2 cellular contexts compared by ENCODE assay signal in the genomic region with DNA sequence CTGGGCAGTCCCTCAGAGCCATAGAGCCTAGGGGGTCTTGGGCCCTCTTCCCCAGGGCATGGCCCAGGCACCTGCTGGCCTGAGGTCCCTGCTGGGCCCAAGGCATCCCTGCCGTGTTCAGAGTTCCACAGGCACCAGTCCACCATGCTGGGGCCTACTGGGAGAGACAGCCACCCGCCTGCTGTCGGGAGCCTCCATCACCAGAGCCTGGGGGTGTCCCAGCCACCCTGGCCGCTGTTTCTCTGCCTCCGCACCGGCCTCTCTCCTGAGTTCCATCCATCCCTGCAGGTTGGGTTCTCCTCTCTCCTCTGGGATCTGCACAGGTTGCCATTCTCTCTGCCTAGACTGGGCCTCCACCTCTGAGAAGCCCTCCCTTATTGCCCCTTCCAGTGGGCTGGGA.
TF ChIP-seq lines count a peak whose summit lies in the region.

No MANE protein-coding gene starts in this region.

TF ChIP-seq in SK-N-SH, 30 proteins besides CTCF, POLR2A, EP300 and RAD21 (continued from another document):
- TF ChIP-seq, protein P1, sequence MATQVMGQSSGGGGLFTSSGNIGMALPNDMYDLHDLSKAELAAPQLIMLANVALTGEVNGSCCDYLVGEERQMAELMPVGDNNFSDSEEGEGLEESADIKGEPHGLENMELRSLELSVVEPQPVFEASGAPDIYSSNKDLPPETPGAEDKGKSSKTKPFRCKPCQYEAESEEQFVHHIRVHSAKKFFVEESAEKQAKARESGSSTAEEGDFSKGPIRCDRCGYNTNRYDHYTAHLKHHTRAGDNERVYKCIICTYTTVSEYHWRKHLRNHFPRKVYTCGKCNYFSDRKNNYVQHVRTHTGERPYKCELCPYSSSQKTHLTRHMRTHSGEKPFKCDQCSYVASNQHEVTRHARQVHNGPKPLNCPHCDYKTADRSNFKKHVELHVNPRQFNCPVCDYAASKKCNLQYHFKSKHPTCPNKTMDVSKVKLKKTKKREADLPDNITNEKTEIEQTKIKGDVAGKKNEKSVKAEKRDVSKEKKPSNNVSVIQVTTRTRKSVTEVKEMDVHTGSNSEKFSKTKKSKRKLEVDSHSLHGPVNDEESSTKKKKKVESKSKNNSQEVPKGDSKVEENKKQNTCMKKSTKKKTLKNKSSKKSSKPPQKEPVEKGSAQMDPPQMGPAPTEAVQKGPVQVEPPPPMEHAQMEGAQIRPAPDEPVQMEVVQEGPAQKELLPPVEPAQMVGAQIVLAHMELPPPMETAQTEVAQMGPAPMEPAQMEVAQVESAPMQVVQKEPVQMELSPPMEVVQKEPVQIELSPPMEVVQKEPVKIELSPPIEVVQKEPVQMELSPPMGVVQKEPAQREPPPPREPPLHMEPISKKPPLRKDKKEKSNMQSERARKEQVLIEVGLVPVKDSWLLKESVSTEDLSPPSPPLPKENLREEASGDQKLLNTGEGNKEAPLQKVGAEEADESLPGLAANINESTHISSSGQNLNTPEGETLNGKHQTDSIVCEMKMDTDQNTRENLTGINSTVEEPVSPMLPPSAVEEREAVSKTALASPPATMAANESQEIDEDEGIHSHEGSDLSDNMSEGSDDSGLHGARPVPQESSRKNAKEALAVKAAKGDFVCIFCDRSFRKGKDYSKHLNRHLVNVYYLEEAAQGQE (IDR thresholded peaks at IDR 0.05; ENCODE audit: low read depth, low read length) = no peak
TF ChIP-seq in SK-N-SH: peak in this region for 0.

TF ChIP-seq in SK-N-SH treated with all-trans-retinoic acid at 6 μM for 48 hours, 23 proteins besides CTCF, POLR2A, EP300 and RAD21 (continued from another document):
- TF ChIP-seq, protein P2, sequence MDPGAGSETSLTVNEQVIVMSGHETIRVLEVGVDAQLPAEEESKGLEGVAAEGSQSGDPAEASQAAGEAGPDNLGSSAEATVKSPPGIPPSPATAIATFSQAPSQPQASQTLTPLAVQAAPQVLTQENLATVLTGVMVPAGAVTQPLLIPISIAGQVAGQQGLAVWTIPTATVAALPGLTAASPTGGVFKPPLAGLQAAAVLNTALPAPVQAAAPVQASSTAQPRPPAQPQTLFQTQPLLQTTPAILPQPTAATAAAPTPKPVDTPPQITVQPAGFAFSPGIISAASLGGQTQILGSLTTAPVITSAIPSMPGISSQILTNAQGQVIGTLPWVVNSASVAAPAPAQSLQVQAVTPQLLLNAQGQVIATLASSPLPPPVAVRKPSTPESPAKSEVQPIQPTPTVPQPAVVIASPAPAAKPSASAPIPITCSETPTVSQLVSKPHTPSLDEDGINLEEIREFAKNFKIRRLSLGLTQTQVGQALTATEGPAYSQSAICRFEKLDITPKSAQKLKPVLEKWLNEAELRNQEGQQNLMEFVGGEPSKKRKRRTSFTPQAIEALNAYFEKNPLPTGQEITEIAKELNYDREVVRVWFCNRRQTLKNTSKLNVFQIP (CRISPR knock-in tag; IDR thresholded peaks at IDR 0.05; ENCODE audit: borderline replicate concordance, low read depth) = no peak
- no peak for TF ChIP-seq CSDC2 (CRISPR knock-in tag; IDR thresholded peaks at IDR 0.05)
- TF ChIP-seq PATZ1 (CRISPR knock-in tag; IDR thresholded peaks at IDR 0.05; ENCODE audit: borderline replicate concordance) = no peak
- no peak for TF ChIP-seq PPARA (CRISPR knock-in tag; IDR thresholded peaks at IDR 0.05; ENCODE audit: borderline replicate concordance)
- TF ChIP-seq ARNTL (CRISPR knock-in tag; IDR thresholded peaks at IDR 0.05; ENCODE audit: borderline replicate concordance, low read depth) = no peak
- TF ChIP-seq RARB (CRISPR knock-in tag; IDR thresholded peaks at IDR 0.05) = no peak
- TF ChIP-seq TCF4 (CRISPR knock-in tag; IDR thresholded peaks at IDR 0.05; ENCODE audit: borderline replicate concordance) = no peak
- no peak for TF ChIP-seq ZNF565 (CRISPR knock-in tag; conservative IDR thresholded peaks at IDR 0.05; ENCODE audit: low read depth)
- TF ChIP-seq TOX (CRISPR knock-in tag; IDR thresholded peaks at IDR 0.05; ENCODE audit: borderline replicate concordance) = no peak
